ENCODE assay signal across 9 cellular contexts in genomic region chr6:110528051-110528929, GRCh38. TPM values are rescaled to one million over a fixed set of nuclear protein-coding genes. Genes with fewer than 3 reads are reported as not detected.
DNase-seq lines count a peak whose midpoint lies in the region; ATAC-seq lines count a peak whose summit lies in the region.
"Had no signal": no experiment of that assay in that cellular context is flagged by ENCODE, and none has a peak within 500 bp of the region (broad histone marks: within the 10 kb centered on the region; RNA-seq: fewer than 3 reads in every experiment).

No MANE protein-coding gene starts in this region.

- H3K27me3 Mint-ChIP-seq in CD4-positive, CD25-positive, alpha-beta regulatory T cell = no peaks in the 10 kb centered on the region
- H3K27me3 Mint-ChIP-seq: IgD-negative memory B cell had no signal

- H3K27me3 ChIP-seq in CD4-positive, CD25-positive, alpha-beta regulatory T cell (ENCODE audit: control insufficient read depth, insufficient read depth, low read length) = no peaks in the 10 kb centered on the region
- no peaks in the 10 kb centered on the region; the same call in 1 of the 2 replicates for H3K27me3 ChIP-seq in HAP-1 (ENCODE audit: low read depth)

- H3K27ac Mint-ChIP-seq in CD4-positive, CD25-positive, alpha-beta regulatory T cell = no peak overlapping the region
- H3K27ac Mint-ChIP-seq: IgD-negative memory B cell had no signal

- H3K9me3 Mint-ChIP-seq in CD4-positive, CD25-positive, alpha-beta regulatory T cell = peaks cover 0 to 1% (median 0%) of the 10 kb centered on the region in 7 donors
- H3K9me3 Mint-ChIP-seq: IgD-negative memory B cell had no signal

- no peak overlapping the region for H3K4me3 ChIP-seq in CD4-positive, CD25-positive, alpha-beta regulatory T cell (ENCODE audit: low read depth, low read length)
- H3K4me3 ChIP-seq in HAP-1 = no peak overlapping the region

- H3K27ac ChIP-seq in CD4-positive, CD25-positive, alpha-beta regulatory T cell (ENCODE audit: insufficient read depth, low read length, poor library complexity, severe bottlenecking) = no peak overlapping the region

- no peak overlapping the region for H3K4me3 Mint-ChIP-seq in CD4-positive, CD25-positive, alpha-beta regulatory T cell
- H3K4me3 Mint-ChIP-seq: IgD-negative memory B cell had no signal

- no peaks in the 10 kb centered on the region for H3K36me3 ChIP-seq in CD4-positive, CD25-positive, alpha-beta regulatory T cell (ENCODE audit: control insufficient read depth, insufficient read depth, low read length)
- no peaks in the 10 kb centered on the region for H3K36me3 ChIP-seq in HAP-1 (replicated peaks)

- in situ Hi-C loops in HAP-1 (cut with MboI; ENCODE audit: low sequenced_read_pairs) = no loop called here

- H3K9me3 ChIP-seq in CD4-positive, CD25-positive, alpha-beta regulatory T cell (ENCODE audit: control insufficient read depth in 2 of 2, low read length in 2 of 2) = no peaks in the 10 kb centered on the region
- H3K9me3 ChIP-seq in HAP-1 = no peaks in the 10 kb centered on the region

- ATAC-seq in CD4-positive, CD25-positive, alpha-beta regulatory T cell (ENCODE audit: low read depth in 2 of 2) = peak; percentile 55 to 73
- ATAC-seq in HG02571 (IDR thresholded peaks at IDR 0.05; ENCODE audit: unreplicated experiment) = no peak

- H3K4me1 Mint-ChIP-seq in CD4-positive, CD25-positive, alpha-beta regulatory T cell = peaks cover 0 to 5% (median 0%) of the 10 kb centered on the region in 4 donors

- no peaks in the 10 kb centered on the region for H3K36me3 Mint-ChIP-seq in CD4-positive, CD25-positive, alpha-beta regulatory T cell
- H3K36me3 Mint-ChIP-seq: IgD-negative memory B cell had no signal

- no peaks in the 10 kb centered on the region for H3K4me1 ChIP-seq in CD4-positive, CD25-positive, alpha-beta regulatory T cell (ENCODE audit: control insufficient read depth, insufficient read depth, low read length, poor library complexity, severe bottlenecking)
- H3K4me1 ChIP-seq in HAP-1 = peaks cover 9% of the 10 kb centered on the region; the same call in 1 of the 2 replicates

- DNase-seq in CD4-positive, CD25-positive, alpha-beta regulatory T cell = peak; percentile 22 to 79 (median 60)
- peak; percentile 69 to 71 for DNase-seq in HAP-1 (ENCODE audit: low spot score in 2 of 2)
- peak; percentile 64 for DNase-seq in NCI-H345 treated with DMSO at 0.1 percent for 48 hours (lab: John Stamatoyannopoulos, UW; ENCODE audit: unreplicated experiment)
- DNase-seq in activated CD4-positive, CD25-positive, alpha-beta regulatory T cell treated with anti-CD3 and anti-CD28 coated beads, Interleukin-2, amount 50 U/mL, for 72 hours = peak; percentile 41
- DNase-seq in dedifferentiated amniotic fluid mesenchymal stem cell (ENCODE audit: extremely low spot score) = peak; percentile 84
- peak; percentile 89 for DNase-seq in medulla oblongata (ENCODE audit: extremely low spot score)
- peak in 5 of 6 experiments; percentile 13 to 54 (median 13) for DNase-seq in stimulated activated naive CD4-positive, alpha-beta T cell (lab: John Stamatoyannopoulos, UW)

RNA-seq across cellular contexts. Expression of gene SLC22A16, which starts 51.9 kb away (rescaled TPM):
- 0.54 TPM for total RNA-seq in CD4-positive, CD25-positive, alpha-beta regulatory T cell
- not detected for polyA plus RNA-seq in CD4-positive, CD25-positive, alpha-beta regulatory T cell
- polyA plus RNA-seq: IgD-negative memory B cell had no signal

Comparison
In these comparisons a context has a peak if more than half of its experiments do, and no peak if none do; other contexts are left out.
1. DNase-seq: peak in every context shown above with its lines; median percentile 89 in medulla oblongata; 84 in dedifferentiated amniotic fluid mesenchymal stem cell; 70 in HAP-1; 64 in NCI-H345 treated with DMSO at 0.1 percent for 48 hours; 60 in CD4-positive, CD25-positive, alpha-beta regulatory T cell; 41 in activated CD4-positive, CD25-positive, alpha-beta regulatory T cell treated with anti-CD3 and anti-CD28 coated beads, Interleukin-2, amount 50 U/mL, for 72 hours; 13 in stimulated activated naive CD4-positive, alpha-beta T cell.